Comparison of ENCODE assay signal across 1 cellular context in genomic region chr14:91245616-91246015, GRCh38. TPM values are rescaled to one million over a fixed set of nuclear protein-coding genes. Genes with fewer than 3 reads are reported as not detected.
"Had no signal": no experiment of that assay in that cellular context is flagged by ENCODE, and none has a peak within 500 bp of the region (broad histone marks: within the 10 kb centered on the region; RNA-seq: fewer than 3 reads in every experiment).

No MANE protein-coding gene starts in this region.

RNA-seq across cellular contexts. Expression of gene GPR68, which starts 1.1 kb away (rescaled TPM):
- total RNA-seq: SJSA1 had no signal
